Comparison of ENCODE assay signal across 9 cellular contexts in genomic region chr18:63936932-63937393, GRCh38. TPM values are rescaled to one million over a fixed set of nuclear protein-coding genes. Genes with fewer than 3 reads are reported as not detected.
DNase-seq lines count a peak whose midpoint lies in the region; ATAC-seq and TF ChIP-seq lines count a peak whose summit lies in the region.
"Had no signal": no experiment of that assay in that cellular context is flagged by ENCODE, and none has a peak within 500 bp of the region (broad histone marks: within the 10 kb centered on the region; RNA-seq: fewer than 3 reads in every experiment).

No MANE protein-coding gene starts in this region.

- H3K4me1 ChIP-seq in neural progenitor cell = no peaks in the 10 kb centered on the region
- H3K4me1 ChIP-seq in foreskin keratinocyte = no peaks in the 10 kb centered on the region
- H3K4me1 ChIP-seq: pancreas had no signal

- peak overlapping the region; percentile 70 for H3K4me3 ChIP-seq in GM12864 (ENCODE audit: low read depth, low read length)
- H3K4me3 ChIP-seq in neural progenitor cell = peak overlapping the region; percentile 56

- H3K9me3 Mint-ChIP-seq in activated T-helper 17 cell treated with anti-CD3 and anti-CD28 coated beads, Interleukin-2, amount 50 U/mL, for 72 hours = no peaks in the 10 kb centered on the region
- no peaks in the 10 kb centered on the region for H3K9me3 Mint-ChIP-seq in neural progenitor cell
- no peaks in the 10 kb centered on the region for H3K9me3 Mint-ChIP-seq in activated CD4-positive, alpha-beta memory T cell treated with anti-CD3 and anti-CD28 coated beads for 36 hours

- ATAC-seq in HG02623 (IDR thresholded peaks at IDR 0.05; ENCODE audit: unreplicated experiment) (peak; percentile 18), foreskin keratinocyte (no peak)
- ATAC-seq in activated T-helper 17 cell treated with anti-CD3 and anti-CD28 coated beads, Interleukin-2, amount 50 U/mL, for 72 hours (replicated peaks) = peak; percentile 33

- H4K20me1 ChIP-seq in neural progenitor cell (ENCODE audit: low read depth) = no peaks in the 10 kb centered on the region

- DNase-seq in GM12864 (ENCODE audit: low read depth) (no peak), neural progenitor cell (ENCODE audit: low spot score) (no peak), germinal center (ENCODE audit: low spot score) (no peak), C1 segment of cervical spinal cord (lab: John Stamatoyannopoulos, UW) (no peak), foreskin keratinocyte (no peak)
- DNase-seq in activated CD4-positive, alpha-beta memory T cell treated with anti-CD3 and anti-CD28 coated beads for 36 hours = no peak

- no peak overlapping the region for H3K27ac Mint-ChIP-seq in activated T-helper 17 cell treated with anti-CD3 and anti-CD28 coated beads, Interleukin-2, amount 50 U/mL, for 72 hours
- H3K27ac Mint-ChIP-seq in neural progenitor cell = no peak overlapping the region
- no peak overlapping the region for H3K27ac Mint-ChIP-seq in activated CD4-positive, alpha-beta memory T cell treated with anti-CD3 and anti-CD28 coated beads for 36 hours

- H3K27me3 ChIP-seq in neural progenitor cell (peaks cover 64% of the 10 kb centered on the region), foreskin keratinocyte (no peaks in the 10 kb centered on the region)

- no peaks in the 10 kb centered on the region for H3K4me1 Mint-ChIP-seq in activated T-helper 17 cell treated with anti-CD3 and anti-CD28 coated beads, Interleukin-2, amount 50 U/mL, for 72 hours
- H3K4me1 Mint-ChIP-seq in neural progenitor cell = no peaks in the 10 kb centered on the region
- H3K4me1 Mint-ChIP-seq in activated CD4-positive, alpha-beta memory T cell treated with anti-CD3 and anti-CD28 coated beads for 36 hours (ENCODE audit: low read depth) = no peaks in the 10 kb centered on the region

- H3K27me3 Mint-ChIP-seq in activated T-helper 17 cell treated with anti-CD3 and anti-CD28 coated beads, Interleukin-2, amount 50 U/mL, for 72 hours = peaks cover 14% of the 10 kb centered on the region
- H3K27me3 Mint-ChIP-seq in neural progenitor cell (ENCODE audit: insufficient read depth, low read depth) = no peaks in the 10 kb centered on the region
- peaks cover 8% of the 10 kb centered on the region for H3K27me3 Mint-ChIP-seq in activated CD4-positive, alpha-beta memory T cell treated with anti-CD3 and anti-CD28 coated beads for 36 hours

- peak overlapping the region; percentile 99 for H2AFZ ChIP-seq in neural progenitor cell (replicated peaks)

- intact Hi-C loops in activated CD4-positive, alpha-beta memory T cell treated with anti-CD3 and anti-CD28 coated beads for 36 hours (cut with micrococcal nuclease) = loop anchor here (1.0 to 5.0 kb wide), 5 partner anchors 14 to 420 kb away; no protein-coding TSS in a partner anchor

- H3K9me3 ChIP-seq in neural progenitor cell (ENCODE audit: low read depth) = no peaks in the 10 kb centered on the region
- H3K9me3 ChIP-seq: pancreas had no signal

- POLR2A ChIA-PET in activated CD4-positive, alpha-beta memory T cell treated with anti-CD3 and anti-CD28 coated beads for 36 hours (lab: Charles Lee) = no interaction called here

- H3K4me2 ChIP-seq in neural progenitor cell = peak overlapping the region; percentile 89

- TF ChIP-seq CTCF in GM12864 (IDR thresholded peaks at IDR 0.05; ENCODE audit: low read depth, low read length, missing control alignments) (no peak), neural progenitor cell (IDR thresholded peaks at IDR 0.05) (no peak), foreskin keratinocyte (conservative IDR thresholded peaks at IDR 0.05) (no peak)

- H3K36me3 Mint-ChIP-seq in activated T-helper 17 cell treated with anti-CD3 and anti-CD28 coated beads, Interleukin-2, amount 50 U/mL, for 72 hours (ENCODE audit: low read depth) = no peaks in the 10 kb centered on the region
- H3K36me3 Mint-ChIP-seq in neural progenitor cell = no peaks in the 10 kb centered on the region
- H3K36me3 Mint-ChIP-seq in activated CD4-positive, alpha-beta memory T cell treated with anti-CD3 and anti-CD28 coated beads for 36 hours = no peaks in the 10 kb centered on the region

- no peak overlapping the region for H3K27ac ChIP-seq in neural progenitor cell
- H3K27ac ChIP-seq in foreskin keratinocyte = no peak overlapping the region
- H3K27ac ChIP-seq: pancreas had no signal

- no peak overlapping the region for H3K4me3 Mint-ChIP-seq in activated T-helper 17 cell treated with anti-CD3 and anti-CD28 coated beads, Interleukin-2, amount 50 U/mL, for 72 hours
- no peak overlapping the region for H3K4me3 Mint-ChIP-seq in neural progenitor cell
- no peak overlapping the region for H3K4me3 Mint-ChIP-seq in activated CD4-positive, alpha-beta memory T cell treated with anti-CD3 and anti-CD28 coated beads for 36 hours

- H3K79me2 ChIP-seq in neural progenitor cell (ENCODE audit: low read depth) = no peaks in the 10 kb centered on the region

- no peaks in the 10 kb centered on the region for H3K36me3 ChIP-seq in neural progenitor cell
- H3K36me3 ChIP-seq: pancreas had no signal

- CTCF ChIA-PET in activated CD4-positive, alpha-beta memory T cell treated with anti-CD3 and anti-CD28 coated beads for 36 hours (lab: Charles Lee) = interaction anchor here (0.6 to 6.9 kb wide), 25 partner anchors 12 to 426 kb away, joined by 3 to 69 read pairs (median 5); partner anchors contain the start of genes HMSD and SERPINB10

- no peak overlapping the region for H3K9ac ChIP-seq in neural progenitor cell

- H3F3A ChIP-seq in neural progenitor cell (ENCODE audit: low read depth) = no peaks in the 10 kb centered on the region

RNA-seq across cellular contexts. Expression of gene HMSD, which starts 12.1 kb away (rescaled TPM):
- 10 to 100 TPM in 1 of 2 donors, 1 to 10 TPM in 1; 3.3 to 24.2 TPM for total RNA-seq in activated T-helper 17 cell treated with anti-CD3 and anti-CD28 coated beads, Interleukin-2, amount 50 U/mL, for 72 hours
- 0.19 and 0.88 TPM in 2 replicates for total RNA-seq in neural progenitor cell (ENCODE audit: low replicate concordance)
- total RNA-seq in activated CD4-positive, alpha-beta memory T cell treated with anti-CD3 and anti-CD28 coated beads for 36 hours = 10 to 100 TPM; 18.9 to 19.5 TPM
- total RNA-seq in foreskin keratinocyte = 8.9 and 9.6 TPM in 2 replicates
- polyA plus RNA-seq in foreskin keratinocyte = 9.0 and 10.7 TPM in 2 replicates

RNA-seq across cellular contexts. Expression of gene SERPINB10, which starts 29.2 kb away (rescaled TPM):
- not detected for total RNA-seq in activated T-helper 17 cell treated with anti-CD3 and anti-CD28 coated beads, Interleukin-2, amount 50 U/mL, for 72 hours
- total RNA-seq in neural progenitor cell (ENCODE audit: low replicate concordance) = not detected in 2 replicates
- total RNA-seq in activated CD4-positive, alpha-beta memory T cell treated with anti-CD3 and anti-CD28 coated beads for 36 hours = not detected
- 0.07 and 2.3 TPM in 2 replicates for total RNA-seq in foreskin keratinocyte
- polyA plus RNA-seq in foreskin keratinocyte = 0.73 TPM in 1 of 2 replicates, not detected in the other
- total RNA-seq: pancreas had no signal
- polyA plus RNA-seq: pancreas had no signal

RNA-seq across cellular contexts. Expression of gene SERPINB8, which starts 32.9 kb away (rescaled TPM):
- total RNA-seq in activated T-helper 17 cell treated with anti-CD3 and anti-CD28 coated beads, Interleukin-2, amount 50 U/mL, for 72 hours = 10 to 100 TPM; 16.5 to 19.1 TPM
- total RNA-seq in neural progenitor cell (ENCODE audit: low replicate concordance) (0.34 and 0.46 TPM in 2 replicates), foreskin keratinocyte (37.8 and 39.4 TPM in 2 replicates)
- 10 to 100 TPM; 14.6 to 14.9 TPM for total RNA-seq in activated CD4-positive, alpha-beta memory T cell treated with anti-CD3 and anti-CD28 coated beads for 36 hours
- polyA plus RNA-seq in foreskin keratinocyte = 25.3 and 29.0 TPM in 2 replicates

RNA-seq across cellular contexts. Expression of gene SERPINB2, which starts 49.5 kb away (rescaled TPM):
- not detected for total RNA-seq in activated T-helper 17 cell treated with anti-CD3 and anti-CD28 coated beads, Interleukin-2, amount 50 U/mL, for 72 hours
- total RNA-seq in neural progenitor cell (ENCODE audit: low replicate concordance) (not detected in 2 replicates), foreskin keratinocyte (129 and 205 TPM in 2 replicates)
- total RNA-seq in activated CD4-positive, alpha-beta memory T cell treated with anti-CD3 and anti-CD28 coated beads for 36 hours = not detected
- 96.4 and 169 TPM in 2 replicates for polyA plus RNA-seq in foreskin keratinocyte

Comparison
In these comparisons a context has a peak if more than half of its experiments do, and no peak if none do; other contexts are left out.
1. RNA of gene SERPINB8, which starts 32.9 kb away (total RNA-seq): 37.8 to 39.4 TPM in foreskin keratinocyte, 16.5 to 19.1 TPM in activated T-helper 17 cell treated with anti-CD3 and anti-CD28 coated beads, Interleukin-2, amount 50 U/mL, for 72 hours and 14.6 to 14.9 TPM in activated CD4-positive, alpha-beta memory T cell treated with anti-CD3 and anti-CD28 coated beads for 36 hours; 0.34 to 0.46 TPM in neural progenitor cell; every median in the first group is over 10 times any median in the second.